1 cellular context compared by ENCODE assay signal in the genomic region with DNA sequence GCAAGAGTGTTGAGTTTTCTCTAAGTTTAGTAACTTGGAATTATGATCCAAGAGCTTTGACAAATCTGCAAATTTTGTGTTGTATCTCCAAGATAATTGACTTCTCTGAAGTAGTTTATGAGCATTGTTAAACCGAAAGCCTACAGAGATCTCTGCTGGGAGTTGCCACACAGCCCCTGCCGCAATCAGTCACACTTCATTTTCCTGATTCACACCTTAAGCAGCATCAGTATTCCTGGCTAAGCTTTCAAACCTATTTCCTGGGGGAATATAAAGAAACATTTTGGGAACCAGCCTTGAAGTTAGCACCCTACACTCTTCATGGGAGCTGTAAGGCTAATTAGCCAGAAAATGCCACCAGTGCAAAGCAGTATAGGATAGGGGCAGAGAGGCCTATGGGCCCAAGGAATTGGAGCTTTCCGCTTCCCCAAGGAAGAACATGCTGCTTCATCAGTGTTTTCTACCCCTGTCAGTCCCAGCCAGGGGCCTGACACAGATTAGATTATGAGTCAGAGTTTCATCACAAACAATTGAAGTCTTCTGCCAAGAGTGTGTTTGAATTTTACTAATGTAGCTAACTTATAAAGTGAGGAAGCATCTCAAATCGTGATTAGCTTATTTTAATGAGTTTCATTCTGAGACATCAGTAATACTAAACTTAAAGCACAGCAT.
TF ChIP-seq lines count a peak whose summit lies in the region.

No MANE protein-coding gene starts in this region.

TF ChIP-seq in WTC11, 78 proteins besides CTCF, POLR2A, EP300 and RAD21 (continued from another document):
- TF ChIP-seq NFYB (CRISPR knock-in tag; conservative IDR thresholded peaks at IDR 0.05; ENCODE audit: low read depth) (no peak), EMX1 (CRISPR knock-in tag; IDR thresholded peaks at IDR 0.05) (no peak), ZNF317 (CRISPR knock-in tag; IDR thresholded peaks at IDR 0.05; ENCODE audit: borderline replicate concordance, low read depth) (no peak), CREB1 (CRISPR knock-in tag; IDR thresholded peaks at IDR 0.05) (no peak)
- TF ChIP-seq, protein P1, sequence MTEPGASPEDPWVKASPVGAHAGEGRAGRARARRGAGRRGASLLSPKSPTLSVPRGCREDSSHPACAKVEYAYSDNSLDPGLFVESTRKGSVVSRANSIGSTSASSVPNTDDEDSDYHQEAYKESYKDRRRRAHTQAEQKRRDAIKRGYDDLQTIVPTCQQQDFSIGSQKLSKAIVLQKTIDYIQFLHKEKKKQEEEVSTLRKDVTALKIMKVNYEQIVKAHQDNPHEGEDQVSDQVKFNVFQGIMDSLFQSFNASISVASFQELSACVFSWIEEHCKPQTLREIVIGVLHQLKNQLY (CRISPR knock-in tag; IDR thresholded peaks at IDR 0.05), result no peak
- TF ChIP-seq, protein P2, sequence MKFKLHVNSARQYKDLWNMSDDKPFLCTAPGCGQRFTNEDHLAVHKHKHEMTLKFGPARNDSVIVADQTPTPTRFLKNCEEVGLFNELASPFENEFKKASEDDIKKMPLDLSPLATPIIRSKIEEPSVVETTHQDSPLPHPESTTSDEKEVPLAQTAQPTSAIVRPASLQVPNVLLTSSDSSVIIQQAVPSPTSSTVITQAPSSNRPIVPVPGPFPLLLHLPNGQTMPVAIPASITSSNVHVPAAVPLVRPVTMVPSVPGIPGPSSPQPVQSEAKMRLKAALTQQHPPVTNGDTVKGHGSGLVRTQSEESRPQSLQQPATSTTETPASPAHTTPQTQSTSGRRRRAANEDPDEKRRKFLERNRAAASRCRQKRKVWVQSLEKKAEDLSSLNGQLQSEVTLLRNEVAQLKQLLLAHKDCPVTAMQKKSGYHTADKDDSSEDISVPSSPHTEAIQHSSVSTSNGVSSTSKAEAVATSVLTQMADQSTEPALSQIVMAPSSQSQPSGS (CRISPR knock-in tag; IDR thresholded peaks at IDR 0.05; ENCODE audit: borderline replicate concordance, low read depth), result no peak
